Comparison of ENCODE assay signal across 7 cellular contexts in the genomic region with DNA sequence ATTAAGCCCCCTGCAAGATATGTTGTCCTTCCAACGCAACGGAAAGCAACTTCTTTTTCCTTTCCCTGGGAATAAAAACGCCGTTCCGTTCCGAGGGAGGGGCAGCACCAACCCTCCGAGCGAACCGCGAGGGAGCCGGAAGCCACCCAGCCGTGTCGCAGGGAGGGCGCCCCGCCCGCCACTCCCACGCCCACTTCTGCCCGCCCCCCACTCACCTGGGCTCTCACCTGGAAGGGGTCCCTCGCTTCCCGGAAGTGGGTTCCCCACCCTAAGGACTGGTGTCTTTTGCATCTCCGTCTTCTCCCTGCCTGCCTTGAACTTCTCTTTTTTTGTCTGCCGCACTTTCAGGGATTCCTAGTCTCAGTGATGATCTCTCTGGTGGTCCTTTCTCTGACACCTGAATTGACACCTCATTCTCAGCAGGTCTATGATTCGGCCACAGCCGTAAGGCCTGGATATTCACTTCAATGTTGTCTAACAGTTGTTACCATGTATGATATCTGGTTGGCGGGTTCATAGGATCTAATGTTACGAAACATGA. TPM values are rescaled to one million over a fixed set of nuclear protein-coding genes. Genes with fewer than 3 reads are reported as not detected.
DNase-seq lines count a peak whose midpoint lies in the region; ATAC-seq, FAIRE-seq and TF ChIP-seq lines count a peak whose summit lies in the region.

No MANE protein-coding gene starts in this region.

- H3K27ac ChIP-seq in SJCRH30 (no peak overlapping the region), keratinocyte (ENCODE audit: control insufficient read depth, insufficient read depth, low read length) (no peak overlapping the region)

- no peaks in the 10 kb centered on the region; the same call in 1 of the 2 replicates for H3K4me1 ChIP-seq in SJCRH30
- no peaks in the 10 kb centered on the region for H3K4me1 ChIP-seq in keratinocyte (ENCODE audit: control insufficient read depth, extremely low read depth, insufficient read depth, low read length)

- peak overlapping the region; percentile 47 for H3K9ac ChIP-seq in keratinocyte (ENCODE audit: control insufficient read depth, extremely low read depth, insufficient read depth, low read length)

- no peaks in the 10 kb centered on the region for H3K79me2 ChIP-seq in keratinocyte (ENCODE audit: control insufficient read depth, insufficient read depth, low read length)

- FAIRE-seq in keratinocyte (lab: Jason Lieb, UNC) = no peak

- H3K4me3 ChIP-seq in SJCRH30 (peak overlapping the region; percentile 84), astrocyte of the cerebellum (ENCODE audit: low read depth, low read length) (peak overlapping the region; percentile 76), keratinocyte (ENCODE audit: control insufficient read depth in 2 of 3, extremely low read depth in 1 of 3, insufficient read depth in 2 of 3, low read depth in 1 of 3, low read length in 3 of 3) (peak overlapping the region; percentile 54 to 75 (median 69))

- H3K36me3 ChIP-seq in SJCRH30 (no peaks in the 10 kb centered on the region), keratinocyte (ENCODE audit: control insufficient read depth in 2 of 2, extremely low read depth in 1 of 2, insufficient read depth in 2 of 2, low read length in 2 of 2) (no peaks in the 10 kb centered on the region)

- no peaks in the 10 kb centered on the region for H4K20me1 ChIP-seq in keratinocyte (ENCODE audit: control insufficient read depth, extremely low read depth, insufficient read depth, low read length)

- dilution Hi-C loops in keratinocyte (cut with MboI; ENCODE audit: extremely low pct_ligation_motif_present, low sequenced_read_pairs) = no loop called here

- H3K9me3 ChIP-seq in SJCRH30 (replicated peaks) (no peaks in the 10 kb centered on the region), keratinocyte (ENCODE audit: control insufficient read depth, low read depth, low read length) (no peaks in the 10 kb centered on the region)

- in situ Hi-C loops in astrocyte of the cerebellum (cut with HindIII; ENCODE audit: low sequenced_read_pairs) = no loop called here

- H3K9me1 ChIP-seq in keratinocyte (ENCODE audit: control insufficient read depth, extremely low read depth, insufficient read depth, low read length) = no peaks in the 10 kb centered on the region

- TF ChIP-seq CTCF in astrocyte of the cerebellum (IDR thresholded peaks at IDR 0.05; ENCODE audit: low read depth, low read length, missing control alignments) (no peak), keratinocyte (optimal IDR thresholded peaks at IDR 0.05 in 1 of 3, IDR thresholded peaks at IDR 0.05 in 1 of 3, conservative IDR thresholded peaks at IDR 0.05 in 1 of 3; ENCODE audit: extremely low read depth in 1 of 3, insufficient read depth in 2 of 3, low read length in 3 of 3) (no peak)

- intact Hi-C loops in posterior vena cava (cut with DNase I) = loop anchor here in 1 of 2 donors (1.0 kb wide), 1 partner anchor 47 kb away; no protein-coding TSS in a partner anchor

- peak overlapping the region; percentile 75 for H2AFZ ChIP-seq in keratinocyte (ENCODE audit: control insufficient read depth, low read length)

- H3K27me3 ChIP-seq in SJCRH30 (no peaks in the 10 kb centered on the region), keratinocyte (ENCODE audit: control insufficient read depth, extremely low read depth, insufficient read depth, low read length) (no peaks in the 10 kb centered on the region)

- ATAC-seq in GM18868 (IDR thresholded peaks at IDR 0.05; ENCODE audit: unreplicated experiment) (peak; percentile 41), HG03025 (IDR thresholded peaks at IDR 0.05; ENCODE audit: low FRiP score, unreplicated experiment) (peak; percentile 32)

- DNase-seq in SJCRH30 = no peak
- no peak for DNase-seq in astrocyte of the cerebellum (ENCODE audit: low read depth)
- no peak for DNase-seq in keratinocyte (ENCODE audit: low read depth, low spot score)
- DNase-seq in stimulated activated CD4-positive, alpha-beta T cell treated with anti-CD3 and anti-CD28 coated beads, Interleukin-4, amount 100 ng/mL, for 24 hours = peak; percentile 56
- DNase-seq in posterior vena cava (ENCODE audit: low spot score) = no peak

- peak overlapping the region; percentile 86 for H3K4me2 ChIP-seq in keratinocyte (ENCODE audit: control insufficient read depth, extremely low read depth, insufficient read depth, low read depth, low read length)

RNA-seq across cellular contexts. Expression of a gene that starts 25.3 kb away (rescaled TPM):
- not detected in 2 replicates for total RNA-seq in SJCRH30 (2014; rRNA removed; shearing (Covaris generic))
- polyA plus RNA-seq in keratinocyte = 0.05 to 0.23 TPM (median 0.07 TPM) in 3 replicates
- polyA plus RNA-seq in keratinocyte (2011; ENCODE audit: low read depth) = not detected
- 0.04 and 0.08 TPM in 2 replicates for polyA plus RNA-seq in keratinocyte (2011; cell fraction: cytosol; rRNA removed)
- 0.20 TPM in 1 of 2 replicates, not detected in the other for polyA plus RNA-seq in keratinocyte (2011; cell fraction: nucleus; rRNA removed)
- 0.14 TPM in 1 of 2 replicates, not detected in the other for polyA plus RNA-seq in keratinocyte (2012; ENCODE audit: low replicate concordance)
- polyA minus RNA-seq in keratinocyte = 0.23 to 0.42 TPM in 2 of 3 replicates, not detected in the other
- polyA minus RNA-seq in keratinocyte (2011; cell fraction: cytosol; rRNA and poly(A)+ RNA removed) = not detected
- polyA minus RNA-seq in keratinocyte (2011; cell fraction: nucleus; rRNA and poly(A)+ RNA removed) = not detected in 2 replicates
- 1 to 10 TPM; 1.2 to 3.4 TPM for total RNA-seq in posterior vena cava
